1 cellular context compared by ENCODE assay signal in genomic region chr7:141549582-141549981, GRCh38.
TF ChIP-seq lines count a peak whose summit lies in the region.

No MANE protein-coding gene starts in this region.

TF ChIP-seq in K562, 482 proteins besides CTCF, POLR2A, EP300 and RAD21 (continued from another document):
- no peak for TF ChIP-seq DIDO1 (tag; IDR thresholded peaks at IDR 0.05; ENCODE audit: low read depth)
- TF ChIP-seq SPI1 (IDR thresholded peaks at IDR 0.05; ENCODE audit: borderline replicate concordance, low read depth, low read length): peak; percentile 59
